Comparison of ENCODE assay signal across 17 cellular contexts in the genomic region with DNA sequence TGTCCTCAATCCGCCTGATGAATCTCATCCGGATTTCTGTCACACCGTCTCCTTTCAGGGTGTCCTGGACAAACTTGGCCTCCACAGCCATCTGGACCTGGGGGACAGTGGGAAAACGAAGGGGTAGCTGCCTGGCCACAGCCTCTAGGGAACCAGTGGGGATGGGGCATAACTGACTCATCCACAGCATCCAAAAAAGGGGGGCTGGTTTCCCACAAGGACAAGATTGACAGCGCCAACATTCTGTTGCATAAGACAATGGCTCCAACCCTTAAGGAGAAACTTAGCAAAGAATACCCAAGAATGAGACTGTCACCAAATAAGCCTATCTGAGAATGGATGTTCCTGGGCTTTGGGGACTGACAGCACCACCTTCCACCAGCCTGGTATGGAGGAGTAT. TPM values are rescaled to one million over a fixed set of nuclear protein-coding genes. Genes with fewer than 3 reads are reported as not detected.
DNase-seq lines count a peak whose midpoint lies in the region; ATAC-seq, FAIRE-seq and TF ChIP-seq lines count a peak whose summit lies in the region.
"Had no signal": no experiment of that assay in that cellular context is flagged by ENCODE, and none has a peak within 500 bp of the region (broad histone marks: within the 10 kb centered on the region; RNA-seq: fewer than 3 reads in every experiment).

No MANE protein-coding gene starts in this region.

- CTCF ChIA-PET in endothelial cell of umbilical vein (lab: Charles Lee), result interaction anchor here (4.2 to 5.7 kb wide), 3 partner anchors 12 to 51 kb away, joined by 37 to 233 read pairs (median 38); a partner anchor contains a TSS

- no peaks in the 10 kb centered on the region for H3K27me3 ChIP-seq in left ventricle myocardium inferior (ENCODE audit: low read depth)
- H3K27me3 ChIP-seq in endothelial cell of umbilical vein (ENCODE audit: control insufficient read depth in 2 of 2, insufficient read depth in 2 of 2, low read length in 2 of 2), result no peaks in the 10 kb centered on the region
- H3K27me3 ChIP-seq in rectal smooth muscle tissue (ENCODE audit: control insufficient read depth, insufficient read depth, low read length), result no peaks in the 10 kb centered on the region
- H3K27me3 ChIP-seq in uterus, result no peaks in the 10 kb centered on the region
- H3K27me3 ChIP-seq in dorsolateral prefrontal cortex, result no peaks in the 10 kb centered on the region

- no TSS peak for BruUV-seq in endothelial cell of umbilical vein (replicated peaks; lab: Mats Ljungman, UMichigan)

- TF ChIP-seq POLR2A in endothelial cell of umbilical vein (IDR thresholded peaks at IDR 0.05; ENCODE audit: low read depth, low read length) (no peak), uterus (IDR thresholded peaks at IDR 0.05) (no peak)

- H3K9ac ChIP-seq in endothelial cell of umbilical vein (replicated peaks; ENCODE audit: extremely low read depth, insufficient read depth, low read length) (no peak overlapping the region), rectal smooth muscle tissue (ENCODE audit: low read length) (no peak overlapping the region)
- H3K9ac ChIP-seq: KMS-11 had no signal

- peaks cover 85% of the 10 kb centered on the region for H3K4me1 ChIP-seq in left ventricle myocardium inferior
- peaks cover 46% of the 10 kb centered on the region for H3K4me1 ChIP-seq in endothelial cell of umbilical vein (ENCODE audit: control insufficient read depth, extremely low read depth, insufficient read depth, low read length)
- peaks cover 30% of the 10 kb centered on the region for H3K4me1 ChIP-seq in rectal smooth muscle tissue (ENCODE audit: control insufficient read depth, insufficient read depth, low read length)
- H3K4me1 ChIP-seq in uterus, result no peaks in the 10 kb centered on the region

- H3K4me2 ChIP-seq in endothelial cell of umbilical vein (ENCODE audit: insufficient read depth, low read length), result no peak overlapping the region
- H3K4me2 ChIP-seq: KMS-11, PC-9 had no signal

- POLR2A ChIA-PET in endothelial cell of umbilical vein (lab: Charles Lee), result no interaction called here

- H3K9me1 ChIP-seq in endothelial cell of umbilical vein (replicated peaks; ENCODE audit: control insufficient read depth, extremely low read depth, insufficient read depth, low read length), result no peaks in the 10 kb centered on the region

- H4K20me1 ChIP-seq in endothelial cell of umbilical vein (replicated peaks; ENCODE audit: control insufficient read depth, extremely low read depth, insufficient read depth, low read length), result no peaks in the 10 kb centered on the region

- TF ChIP-seq CTCF in left ventricle myocardium inferior (IDR thresholded peaks at IDR 0.05; ENCODE audit: borderline replicate concordance) (no peak), endothelial cell of umbilical vein (IDR thresholded peaks at IDR 0.05; ENCODE audit: extremely low read depth in 1 of 2, insufficient read depth in 1 of 2, low read depth in 1 of 2, low read length in 2 of 2) (no peak), uterus (IDR thresholded peaks at IDR 0.05) (no peak), dorsolateral prefrontal cortex (IDR thresholded peaks at IDR 0.05 in 54 of 56, conservative IDR thresholded peaks at IDR 0.05 in 2 of 56; ENCODE audit: low read depth in 1 of 56, partially characterized antibody in 56 of 56) (no peak)

- H3K79me2 ChIP-seq in endothelial cell of umbilical vein (ENCODE audit: control insufficient read depth, insufficient read depth, low read length), result peaks cover 16% of the 10 kb centered on the region

- H3K9me3 ChIP-seq in left ventricle myocardium inferior (replicated peaks), result no peaks in the 10 kb centered on the region
- H3K9me3 ChIP-seq in endothelial cell of umbilical vein (replicated peaks; ENCODE audit: control insufficient read depth, insufficient read depth, low read length), result no peaks in the 10 kb centered on the region
- no peaks in the 10 kb centered on the region for H3K9me3 ChIP-seq in uterus

- intact Hi-C loops in left ventricle myocardium inferior (cut with micrococcal nuclease) (no loop called here), cardiac septum (cut with DNase I) (no loop called here), endothelial cell of umbilical vein (cut with micrococcal nuclease) (no loop called here), uterus (cut with DNase I; ENCODE audit: low total_unique reads) (no loop called here), dorsolateral prefrontal cortex (cut with DNase I) (loop anchor here in 1 of 2 donors (5.0 kb wide), 1 partner anchor 40 kb away; no protein-coding TSS in a partner anchor)

- H3K36me3 ChIP-seq in left ventricle myocardium inferior (peaks cover 32% of the 10 kb centered on the region), endothelial cell of umbilical vein (ENCODE audit: control insufficient read depth in 2 of 2, extremely low read depth in 1 of 2, insufficient read depth in 2 of 2, low read length in 2 of 2) (peaks cover 4 to 11% of the 10 kb centered on the region in 2 experiments), rectal smooth muscle tissue (ENCODE audit: control insufficient read depth, insufficient read depth, low read length) (peaks cover 9% of the 10 kb centered on the region), uterus (no peaks in the 10 kb centered on the region)

- DNase-seq in left ventricle myocardium inferior (no peak), cardiac septum (ENCODE audit: low spot score) (no peak), endothelial cell of umbilical vein (ENCODE audit: low read depth, low spot score) (no peak), uterus (no peak), NCI-H187 (lab: John Stamatoyannopoulos, UW) (no peak), dorsolateral prefrontal cortex (no peak)
- DNase-seq: ACHN; activated CD4-positive, alpha-beta T cell treated with anti-CD3 and anti-CD28 coated beads, Interleukin-2, amount 50 U/mL, for 4 hours; effector CD8-positive, alpha-beta T cell; naive thymus-derived CD8-positive, alpha-beta T cell; NCI-H774; PC-9 had no signal

- H3K4me3 ChIP-seq in left ventricle myocardium inferior (no peak overlapping the region), endothelial cell of umbilical vein (replicated peaks in 1 of 3; ENCODE audit: insufficient read depth in 1 of 3, low read depth in 1 of 3, low read length in 3 of 3) (no peak overlapping the region), rectal smooth muscle tissue (ENCODE audit: low read length) (no peak overlapping the region), uterus (no peak overlapping the region), dorsolateral prefrontal cortex (no peak overlapping the region)
- H3K4me3 ChIP-seq: PC-9 had no signal

- dilution Hi-C loops in endothelial cell of umbilical vein (cut with MboI; ENCODE audit: extremely low pct_ligation_motif_present, low sequenced_read_pairs), result no loop called here

- no peak overlapping the region for H2AFZ ChIP-seq in endothelial cell of umbilical vein (ENCODE audit: low read depth, low read length)
- H2AFZ ChIP-seq: PC-9 had no signal

- no peak for FAIRE-seq in endothelial cell of umbilical vein (lab: Jason Lieb, UNC)

- ATAC-seq in HG02870 (IDR thresholded peaks at IDR 0.05; ENCODE audit: unreplicated experiment), result no peak
- ATAC-seq: naive thymus-derived CD8-positive, alpha-beta T cell; stimulated activated memory B cell treated with anti-CD40 and anti-IgM and Interleukin-4, amounts not matched to agents 10 μg/mL and 1 μg/mL and 100 μg/mL, for 72 hours had no signal

- H3K27ac ChIP-seq in left ventricle myocardium inferior (replicated peaks) (peak overlapping the region; percentile 72), endothelial cell of umbilical vein (ENCODE audit: insufficient read depth, low read depth, low read length) (peak overlapping the region; percentile 95), rectal smooth muscle tissue (ENCODE audit: low read depth, low read length) (peak overlapping the region; percentile 84), uterus (peak overlapping the region; percentile 47 to 53), dorsolateral prefrontal cortex (peak overlapping the region in 19 of 59 donors; percentile 3 to 64 (median 27))
- H3K27ac ChIP-seq: KMS-11, PC-9 had no signal

RNA-seq across cellular contexts. Expression of a gene that starts 12.1 kb away (rescaled TPM):
- total RNA-seq in left ventricle myocardium inferior (54.6 TPM), cardiac septum (47.9 TPM), endothelial cell of umbilical vein (87.7 and 93.4 TPM in 2 replicates), uterus (10 to 100 TPM; 10.6 to 70.6 (median 38.1) TPM), dorsolateral prefrontal cortex (10 to 100 TPM; 41.0 to 81.9 (median 61.8) TPM)
- 89.3 and 125 TPM in 2 replicates for polyA plus RNA-seq in endothelial cell of umbilical vein
- polyA plus RNA-seq in endothelial cell of umbilical vein (2011; cell fraction: cytosol; rRNA removed), result 108 and 132 TPM in 2 replicates
- polyA plus RNA-seq in endothelial cell of umbilical vein (2011; cell fraction: nucleus; rRNA removed), result 63.6 and 73.8 TPM in 2 replicates
- 92.2 and 107 TPM in 2 replicates for polyA plus RNA-seq in endothelial cell of umbilical vein (2012)
- polyA minus RNA-seq in endothelial cell of umbilical vein, result 39.8 and 43.5 TPM in 2 replicates
- 44.3 TPM for polyA minus RNA-seq in endothelial cell of umbilical vein (2011; cell fraction: cytosol; rRNA and poly(A)+ RNA removed)
- 13.5 and 18.9 TPM in 2 replicates for polyA minus RNA-seq in endothelial cell of umbilical vein (2011; cell fraction: nucleus; rRNA and poly(A)+ RNA removed)

RNA-seq across cellular contexts. Expression of a gene that starts 12.2 kb away (rescaled TPM):
- total RNA-seq in left ventricle myocardium inferior, result 1.2 TPM
- 1.7 TPM for total RNA-seq in cardiac septum
- 0.78 and 1.3 TPM in 2 replicates for total RNA-seq in endothelial cell of umbilical vein
- 1.2 and 1.6 TPM in 2 replicates for polyA plus RNA-seq in endothelial cell of umbilical vein
- 0.83 and 0.97 TPM in 2 replicates for polyA plus RNA-seq in endothelial cell of umbilical vein (2011; cell fraction: cytosol; rRNA removed)
- 0.75 and 0.77 TPM in 2 replicates for polyA plus RNA-seq in endothelial cell of umbilical vein (2011; cell fraction: nucleus; rRNA removed)
- 1.4 and 2.9 TPM in 2 replicates for polyA plus RNA-seq in endothelial cell of umbilical vein (2012)
- polyA minus RNA-seq in endothelial cell of umbilical vein, result 0.73 and 1.1 TPM in 2 replicates
- polyA minus RNA-seq in endothelial cell of umbilical vein (2011; cell fraction: cytosol; rRNA and poly(A)+ RNA removed), result not detected
- polyA minus RNA-seq in endothelial cell of umbilical vein (2011; cell fraction: nucleus; rRNA and poly(A)+ RNA removed), result 0.19 TPM in 2 replicates
- total RNA-seq in uterus, result 10 to 100 TPM in 1 of 4 donors, 1 to 10 TPM in 3; 1.2 to 16.6 (median 5.8) TPM
- total RNA-seq in dorsolateral prefrontal cortex, result 1 to 10 TPM in 92 of 120 experiments, under 1 TPM in 28; 0.33 to 4.9 (median 1.3) TPM

RNA-seq across cellular contexts. Expression of a gene that starts 18.7 kb away (rescaled TPM):
- total RNA-seq in left ventricle myocardium inferior (363 TPM), cardiac septum (262 TPM), endothelial cell of umbilical vein (193 and 199 TPM in 2 replicates), uterus (100 to 1,000 TPM in 1 of 4 donors, 10 to 100 TPM in 3; 53.5 to 115 (median 77.3) TPM), dorsolateral prefrontal cortex (100 to 1,000 TPM; 184 to 392 (median 248) TPM)
- 69.7 and 72.8 TPM in 2 replicates for polyA plus RNA-seq in endothelial cell of umbilical vein
- polyA plus RNA-seq in endothelial cell of umbilical vein (2011; cell fraction: cytosol; rRNA removed), result 83.1 and 87.7 TPM in 2 replicates
- polyA plus RNA-seq in endothelial cell of umbilical vein (2011; cell fraction: nucleus; rRNA removed), result 96.6 and 103 TPM in 2 replicates
- 92.9 and 99.3 TPM in 2 replicates for polyA plus RNA-seq in endothelial cell of umbilical vein (2012)
- 30.7 and 35.9 TPM in 2 replicates for polyA minus RNA-seq in endothelial cell of umbilical vein
- polyA minus RNA-seq in endothelial cell of umbilical vein (2011; cell fraction: cytosol; rRNA and poly(A)+ RNA removed), result 29.4 TPM
- 23.7 and 46.5 TPM in 2 replicates for polyA minus RNA-seq in endothelial cell of umbilical vein (2011; cell fraction: nucleus; rRNA and poly(A)+ RNA removed)

RNA-seq across cellular contexts. Expression of a gene that starts 48.5 kb away (rescaled TPM):
- total RNA-seq in left ventricle myocardium inferior (17.8 TPM), cardiac septum (17.6 TPM), endothelial cell of umbilical vein (32.9 and 33.9 TPM in 2 replicates), uterus (10 to 100 TPM in 3 of 4 donors, 1 to 10 TPM in 1; 9.2 to 23.7 (median 17.2) TPM), dorsolateral prefrontal cortex (10 to 100 TPM; 14.4 to 31.1 (median 20.5) TPM)
- polyA plus RNA-seq in endothelial cell of umbilical vein, result 48.1 and 52.8 TPM in 2 replicates
- polyA plus RNA-seq in endothelial cell of umbilical vein (2011; cell fraction: cytosol; rRNA removed), result 41.5 and 41.6 TPM in 2 replicates
- polyA plus RNA-seq in endothelial cell of umbilical vein (2011; cell fraction: nucleus; rRNA removed), result 21.3 and 23.2 TPM in 2 replicates
- 23.1 and 23.9 TPM in 2 replicates for polyA plus RNA-seq in endothelial cell of umbilical vein (2012)
- polyA minus RNA-seq in endothelial cell of umbilical vein, result 23.3 and 27.1 TPM in 2 replicates
- 14.5 TPM for polyA minus RNA-seq in endothelial cell of umbilical vein (2011; cell fraction: cytosol; rRNA and poly(A)+ RNA removed)
- 6.2 and 6.6 TPM in 2 replicates for polyA minus RNA-seq in endothelial cell of umbilical vein (2011; cell fraction: nucleus; rRNA and poly(A)+ RNA removed)

RNA-seq across cellular contexts. Expression of a gene that starts 53.3 kb away (rescaled TPM):
- total RNA-seq in left ventricle myocardium inferior (not detected), cardiac septum (not detected), endothelial cell of umbilical vein (0.38 and 0.90 TPM in 2 replicates), uterus (1 to 10 TPM in 2 of 4 donors, under 1 TPM in 1, not detected in 1; 0.77 to 7.5 (median 1.2) TPM), dorsolateral prefrontal cortex (1 to 10 TPM in 114 of 120 experiments, under 1 TPM in 6; 0.49 to 6.0 (median 2.3) TPM)
- 0.61 and 0.62 TPM in 2 replicates for polyA plus RNA-seq in endothelial cell of umbilical vein
- polyA plus RNA-seq in endothelial cell of umbilical vein (2011; cell fraction: cytosol; rRNA removed), result 0.14 and 0.23 TPM in 2 replicates
- polyA plus RNA-seq in endothelial cell of umbilical vein (2011; cell fraction: nucleus; rRNA removed), result 1.7 and 3.5 TPM in 2 replicates
- polyA plus RNA-seq in endothelial cell of umbilical vein (2012), result 0.15 and 0.27 TPM in 2 replicates
- 0.30 and 0.46 TPM in 2 replicates for polyA minus RNA-seq in endothelial cell of umbilical vein
- not detected for polyA minus RNA-seq in endothelial cell of umbilical vein (2011; cell fraction: cytosol; rRNA and poly(A)+ RNA removed)
- 0.34 and 0.82 TPM in 2 replicates for polyA minus RNA-seq in endothelial cell of umbilical vein (2011; cell fraction: nucleus; rRNA and poly(A)+ RNA removed)
- total RNA-seq: H4; naive thymus-derived CD8-positive, alpha-beta T cell had no signal
- polyA plus RNA-seq: naive thymus-derived CD8-positive, alpha-beta T cell had no signal
